ENCODE assay signal across 1 cellular context in genomic region chr22:17924076-17924475, GRCh38.
TF ChIP-seq lines count a peak whose summit lies in the region.

No MANE protein-coding gene starts in this region.

TF ChIP-seq in A549, 52 proteins besides CTCF, POLR2A, EP300 and RAD21:
- TF ChIP-seq, protein P1, sequence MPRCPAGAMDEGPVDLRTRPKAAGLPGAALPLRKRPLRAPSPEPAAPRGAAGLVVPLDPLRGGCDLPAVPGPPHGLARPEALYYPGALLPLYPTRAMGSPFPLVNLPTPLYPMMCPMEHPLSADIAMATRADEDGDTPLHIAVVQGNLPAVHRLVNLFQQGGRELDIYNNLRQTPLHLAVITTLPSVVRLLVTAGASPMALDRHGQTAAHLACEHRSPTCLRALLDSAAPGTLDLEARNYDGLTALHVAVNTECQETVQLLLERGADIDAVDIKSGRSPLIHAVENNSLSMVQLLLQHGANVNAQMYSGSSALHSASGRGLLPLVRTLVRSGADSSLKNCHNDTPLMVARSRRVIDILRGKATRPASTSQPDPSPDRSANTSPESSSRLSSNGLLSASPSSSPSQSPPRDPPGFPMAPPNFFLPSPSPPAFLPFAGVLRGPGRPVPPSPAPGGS (IDR thresholded peaks at IDR 0.05): no peak
- TF ChIP-seq POLR2AphosphoS2 (conservative IDR thresholded peaks at IDR 0.05; ENCODE audit: low read length) (no peak), KDM1A (IDR thresholded peaks at IDR 0.05; ENCODE audit: low read depth) (no peak), EHF (CRISPR knock-in tag; IDR thresholded peaks at IDR 0.05) (no peak), RNF2 (IDR thresholded peaks at IDR 0.05; ENCODE audit: borderline replicate concordance, low read depth) (no peak), FOSL2 (IDR thresholded peaks at IDR 0.05) (no peak), FOSL2 (CRISPR knock-in tag; IDR thresholded peaks at IDR 0.05) (no peak), JUNB (IDR thresholded peaks at IDR 0.05) (no peak), HES2 (IDR thresholded peaks at IDR 0.05) (no peak), ELK1 (IDR thresholded peaks at IDR 0.05; ENCODE audit: low read depth, low read length) (no peak), TFCP2L1 (CRISPR knock-in tag; IDR thresholded peaks at IDR 0.05) (no peak)
